ENCODE assay signal across 16 cellular contexts in the genomic region with DNA sequence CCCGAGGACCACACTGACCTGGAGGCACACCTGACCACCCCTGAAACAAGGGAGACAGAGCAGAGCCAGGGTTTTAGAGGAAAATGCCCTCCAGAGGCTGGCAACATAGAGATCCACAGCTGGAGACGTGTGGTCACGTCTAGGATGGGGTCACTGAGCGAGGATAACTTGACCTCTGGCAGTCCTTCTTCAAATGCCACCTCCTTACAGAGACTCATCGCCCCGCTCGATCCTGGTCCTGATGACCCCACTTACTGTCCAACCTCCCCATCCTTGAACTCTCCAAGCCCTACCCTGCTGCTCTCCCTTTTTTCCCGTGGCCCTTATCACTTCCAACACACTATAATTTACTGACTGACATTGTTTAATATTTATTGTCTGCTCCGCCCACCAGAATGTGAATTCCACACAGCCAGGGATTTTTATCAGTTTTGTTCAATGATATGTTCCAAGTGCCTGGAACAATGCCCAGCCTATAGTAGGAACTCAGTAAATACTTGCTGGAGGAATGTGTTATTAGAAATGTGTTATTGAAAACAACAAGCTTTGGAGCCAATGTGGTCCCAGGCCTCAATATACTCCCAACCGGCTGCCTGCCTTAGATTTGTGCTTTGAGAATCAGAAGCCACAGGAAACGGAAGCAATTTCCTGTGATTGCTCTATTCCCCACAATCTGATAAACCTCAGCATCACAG.
A peak's percentile ranks its signal among the peaks of the same experiment; 100 is the strongest.
DNase-seq lines count a peak whose midpoint lies in the region; ATAC-seq lines count a peak whose summit lies in the region.
"Had no signal": no experiment of that assay in that cellular context is flagged by ENCODE, and none has a peak within 500 bp of the region (broad histone marks: within the 10 kb centered on the region; RNA-seq: fewer than 3 reads in every experiment).

No MANE protein-coding gene starts in this region.

- no peak overlapping the region for H3K27ac ChIP-seq in GM23248
- peak overlapping the region; percentile 45 for H3K27ac ChIP-seq in SJSA1
- H3K27ac ChIP-seq: cardiac muscle cell, heart right ventricle, HL-60 had no signal

- peaks cover 66% of the 10 kb centered on the region for H3K4me1 ChIP-seq in GM23248 (ENCODE audit: insufficient read depth)
- H3K4me1 ChIP-seq in SJSA1 (replicated peaks), result peaks cover 76% of the 10 kb centered on the region

- 72 to 75% methylated on average over 11 of the region's 11 CpGs for WGBS in GM23248 (ENCODE audit: low coverage in 1 of 2, low lambda C conversion rate in 2 of 2, missing lambda C conversion rate in 2 of 2), 2 experiments

- H3F3A ChIP-seq in GM23248 (ENCODE audit: insufficient read depth), result peaks cover 41% of the 10 kb centered on the region

- no peaks in the 10 kb centered on the region for H3K9me2 ChIP-seq in GM23248 (ENCODE audit: insufficient read depth)

- no peak overlapping the region for H3K4me3 ChIP-seq in GM23248
- H3K4me3 ChIP-seq in SJSA1, result no peak overlapping the region
- H3K4me3 ChIP-seq: cardiac muscle cell, heart right ventricle had no signal

- DNase-seq in GM23248 (peak; percentile 52), SJSA1 (ENCODE audit: low read depth in 1 of 2, low spot score in 2 of 2) (peak in 1 of 2 experiments; percentile 57), fibroblast of peridontal ligament (ENCODE audit: extremely low read depth) (peak; percentile 56), pulmonary artery endothelial cell (ENCODE audit: low read depth, low spot score) (peak; percentile 55), D341Med (ENCODE audit: low spot score) (no peak), posterior cingulate gyrus (no peak), GM19238 (ENCODE audit: insufficient read length, low spot score) (no peak)
- DNase-seq: activated CD4-positive, CD25-positive, alpha-beta regulatory T cell; activated naive CD4-positive, alpha-beta T cell; heart right ventricle; NCI-H1694; NCI-H510A treated with DMSO at 0.1 percent for 48 hours had no signal

- no peak overlapping the region for H2AFZ ChIP-seq in GM23248

- intact Hi-C loops in posterior cingulate gyrus (cut with DNase I), result no loop called here

- H3K79me2 ChIP-seq in GM23248 (ENCODE audit: insufficient read depth), result no peaks in the 10 kb centered on the region

- H3K4me2 ChIP-seq in GM23248 (ENCODE audit: unreplicated experiment), result no peak overlapping the region

- H3K36me3 ChIP-seq in GM23248 (ENCODE audit: low read depth) (no peaks in the 10 kb centered on the region), SJSA1 (no peaks in the 10 kb centered on the region)
- H3K36me3 ChIP-seq: cardiac muscle cell, heart right ventricle had no signal

- in situ Hi-C loops in GM23248 (cut with MboI), result no loop called here

- H3K9me3 ChIP-seq in GM23248 (ENCODE audit: low read depth) (no peaks in the 10 kb centered on the region), SJSA1 (replicated peaks) (no peaks in the 10 kb centered on the region)
- H3K9me3 ChIP-seq: heart right ventricle had no signal

- H3K27me3 ChIP-seq in GM23248 (replicated peaks; ENCODE audit: insufficient read depth), result no peaks in the 10 kb centered on the region
- no peaks in the 10 kb centered on the region for H3K27me3 ChIP-seq in SJSA1 (replicated peaks)
- H3K27me3 ChIP-seq: cardiac muscle cell, heart right ventricle had no signal

- H3K9ac ChIP-seq in GM23248, result no peak overlapping the region

- no peak for ATAC-seq in HG02973 (IDR thresholded peaks at IDR 0.05; ENCODE audit: unreplicated experiment)
- ATAC-seq: heart right ventricle, PC-3 had no signal

- H4K20me1 ChIP-seq in GM23248 (ENCODE audit: insufficient read depth), result no peaks in the 10 kb centered on the region

Comparison
In these comparisons a context has a peak if more than half of its experiments do, and no peak if none do; other contexts are left out.
1. DNase-seq: peak in GM23248 (single experiment), fibroblast of peridontal ligament (single experiment) and pulmonary artery endothelial cell (single experiment); none in D341Med (single experiment), posterior cingulate gyrus (0 of 10) and GM19238 (single experiment).